ENCODE assay signal across 8 cellular contexts in genomic region chr13:113296842-113297369, GRCh38. TPM values are rescaled to one million over a fixed set of nuclear protein-coding genes. Genes with fewer than 3 reads are reported as not detected.
DNase-seq lines count a peak whose midpoint lies in the region; ATAC-seq and TF ChIP-seq lines count a peak whose summit lies in the region.

LAMP1 (plus strand) TSS chr13:113297239; CDS start chr13:113297435, 196 bp downstream.

- DNase-seq in NCI-H748 treated with DMSO at 0.1 percent for 48 hours (lab: John Stamatoyannopoulos, UW) (peak; percentile 74), dedifferentiated amniotic fluid mesenchymal stem cell (ENCODE audit: extremely low spot score) (peak; percentile 90), left lobe of liver (ENCODE audit: low spot score) (peak; percentile 99)
- DNase-seq in activated CD4-positive, alpha-beta T cell treated with anti-CD3 and anti-CD28 coated beads, Interleukin-2, amount 50 U/mL, for 24 hours (ENCODE audit: low read depth in 1 of 2, low spot score in 1 of 2): peak; percentile 99 to 100
- peak; percentile 100 for DNase-seq in stimulated activated CD4-positive, alpha-beta T cell treated with anti-CD3 and anti-CD28 coated beads, Interleukin-2, amount 100 ng/mL, for 24 hours

- peak within 1 kb of the TSS; percentile 75 for H3K27ac ChIP-seq in C4-2B

- no peak for TF ChIP-seq CTCF in C4-2B (conservative IDR thresholded peaks at IDR 0.05)

- peak; percentile 81 for ATAC-seq in GM19395 (IDR thresholded peaks at IDR 0.05; ENCODE audit: unreplicated experiment)
- peak; percentile 47 for ATAC-seq in HG03558 (IDR thresholded peaks at IDR 0.05; ENCODE audit: extremely low read depth, unreplicated experiment)
- ATAC-seq in left lobe of liver: peak; percentile 77

RNA-seq across cellular contexts. Expression of gene LAMP1, which starts in this region (rescaled TPM):
- total RNA-seq in left lobe of liver: 217 TPM

Comparison
In these comparisons a context has a peak if more than half of its experiments do, and no peak if none do; other contexts are left out.
1. Peak in every context shown above with its lines: DNase-seq, ATAC-seq and H3K27ac ChIP-seq.